In the genomic region with DNA sequence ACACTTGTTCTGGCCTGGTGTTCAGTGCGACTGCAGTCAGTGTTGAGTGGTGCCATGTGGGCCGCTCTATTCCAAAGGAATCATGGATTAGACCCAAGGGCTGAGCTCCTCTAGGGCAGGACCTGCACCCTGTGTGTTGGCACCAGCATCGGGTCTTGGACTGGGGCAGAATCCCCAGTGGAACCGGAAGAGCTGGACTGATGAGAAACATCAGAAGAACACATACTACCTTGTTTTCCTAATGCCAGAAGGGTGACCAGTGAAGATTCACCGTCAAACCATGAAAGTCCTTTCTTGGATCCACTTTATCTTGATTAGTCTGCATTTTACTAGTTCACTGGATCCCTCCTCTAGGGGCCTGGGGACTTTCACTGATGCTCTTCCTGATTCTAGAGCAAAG, we compare ENCODE assay signal across 28 cellular contexts. TPM values are rescaled to one million over a fixed set of nuclear protein-coding genes. Genes with fewer than 3 reads are reported as not detected.
A peak's percentile ranks its signal among the peaks of the same experiment; 100 is the strongest.
DNase-seq lines count a peak whose midpoint lies in the region; ATAC-seq, FAIRE-seq and TF ChIP-seq lines count a peak whose summit lies in the region.
"Had no signal": no experiment of that assay in that cellular context is flagged by ENCODE, and none has a peak within 500 bp of the region (broad histone marks: within the 10 kb centered on the region; RNA-seq: fewer than 3 reads in every experiment).

No MANE protein-coding gene starts in this region.

- H3T11ph ChIP-seq in H9 (ENCODE audit: low read length), result no peak overlapping the region

- H3K79me2 ChIP-seq in H9 (ENCODE audit: insufficient read depth, low read length) (no peaks in the 10 kb centered on the region; the same call in 1 of the 2 replicates), astrocyte (ENCODE audit: insufficient read depth, low read length) (no peaks in the 10 kb centered on the region), trophoblast cell (ENCODE audit: control insufficient read depth, insufficient read depth, low read length, poor library complexity) (no peaks in the 10 kb centered on the region)

- no peaks in the 10 kb centered on the region for H3K9me3 ChIP-seq in H9 (ENCODE audit: control insufficient read depth, low read depth, low read length)
- no peaks in the 10 kb centered on the region for H3K9me3 ChIP-seq in astrocyte (ENCODE audit: insufficient read depth, low read depth, low read length)
- no peaks in the 10 kb centered on the region for H3K9me3 ChIP-seq in trophoblast cell (ENCODE audit: insufficient read depth, low read depth, low read length)
- H3K9me3 ChIP-seq: MG63, SJCRH30 had no signal

- no peak for TF ChIP-seq CTCF in H9 (conservative IDR thresholded peaks at IDR 0.05)
- TF ChIP-seq CTCF in astrocyte (IDR thresholded peaks at IDR 0.05; ENCODE audit: insufficient read depth, low read depth, low read length), result no peak

- WGBS in H9 (ENCODE audit: extremely low coverage, insufficient read length, low lambda C conversion rate), result no CpG with 5 or more reads among the region's 5 CpGs
- no CpG with 5 or more reads among the region's 5 CpGs for WGBS in trophoblast cell (ENCODE audit: extremely low coverage, insufficient coverage, insufficient read length)

- H3K14ac ChIP-seq in H9 (ENCODE audit: insufficient read depth, low read length), result no peak overlapping the region
- no peak overlapping the region for H3K14ac ChIP-seq in trophoblast cell (ENCODE audit: low read length)

- H3K4me3 ChIP-seq in astrocyte (ENCODE audit: insufficient read depth, low read depth, low read length) (no peak overlapping the region), trophoblast cell (ENCODE audit: low read depth, low read length) (no peak overlapping the region)
- H3K4me3 ChIP-seq: MG63, SJCRH30 had no signal

- H4K91ac ChIP-seq in H9 (ENCODE audit: insufficient read length, low read depth, low read length), result no peak overlapping the region
- H4K91ac ChIP-seq in trophoblast cell (ENCODE audit: low read depth, low read length), result no peak overlapping the region

- no peak for ATAC-seq in GM21529 (IDR thresholded peaks at IDR 0.05; ENCODE audit: unreplicated experiment)
- ATAC-seq: PC-3, Right ventricle myocardium inferior, SK-N-SH treated with all-trans-retinoic acid at 6 μM for 48 hours had no signal

- no peak overlapping the region for H2BK120ac ChIP-seq in H9 (ENCODE audit: low read depth, low read length, poor library complexity, severe bottlenecking)
- H2BK120ac ChIP-seq in trophoblast cell (ENCODE audit: insufficient read depth, low read length, poor library complexity), result no peak overlapping the region

- no peak overlapping the region for H3K4me3 Mint-ChIP-seq in activated T-cell treated with anti-CD3 and anti-CD28 coated beads, Interleukin-2, amount 50 U/mL, for 24 hours
- no peak overlapping the region for H3K4me3 Mint-ChIP-seq in H9
- H3K4me3 Mint-ChIP-seq in astrocyte (ENCODE audit: unreplicated experiment), result no peak overlapping the region
- H3K4me3 Mint-ChIP-seq: CD4-positive, CD25-positive, alpha-beta regulatory T cell had no signal

- no peak overlapping the region for H4K12ac ChIP-seq in trophoblast cell (ENCODE audit: low read depth, low read length)

- peaks cover 49% of the 10 kb centered on the region for H3K36me3 Mint-ChIP-seq in activated T-cell treated with anti-CD3 and anti-CD28 coated beads, Interleukin-2, amount 50 U/mL, for 24 hours (ENCODE audit: low read depth)
- H3K36me3 Mint-ChIP-seq in H9 (ENCODE audit: insufficient read depth in 1 of 3, low read depth in 3 of 3) (peaks cover 11 to 44% (median 32%) of the 10 kb centered on the region in 3 experiments; a peak in 5 of 7 replicates), astrocyte (ENCODE audit: low read depth, unreplicated experiment) (peaks cover 4% of the 10 kb centered on the region)

- no peaks in the 10 kb centered on the region for H4K20me1 ChIP-seq in H9 (ENCODE audit: control insufficient read depth, insufficient read depth, insufficient read length)
- H4K20me1 ChIP-seq in astrocyte (ENCODE audit: insufficient read depth, low read length), result peaks cover 15% of the 10 kb centered on the region

- H3K27ac ChIP-seq in H9 (ENCODE audit: insufficient read length, low read depth, low read length), result no peak overlapping the region
- no peak overlapping the region for H3K27ac ChIP-seq in astrocyte (ENCODE audit: low read depth, low read length)
- H3K27ac ChIP-seq in trophoblast cell (ENCODE audit: low read depth, low read length), result no peak overlapping the region
- H3K27ac ChIP-seq: SJCRH30 had no signal

- H3K79me1 ChIP-seq in H9 (ENCODE audit: insufficient read depth, low read depth, low read length, poor library complexity, severe bottlenecking) (no peaks in the 10 kb centered on the region), trophoblast cell (ENCODE audit: low read length) (no peaks in the 10 kb centered on the region)

- peaks cover 4% of the 10 kb centered on the region for H3K4me1 Mint-ChIP-seq in activated T-cell treated with anti-CD3 and anti-CD28 coated beads, Interleukin-2, amount 50 U/mL, for 24 hours (ENCODE audit: low read depth)
- H3K4me1 Mint-ChIP-seq in H9, result peaks cover 26 to 29% of the 10 kb centered on the region in 2 experiments
- H3K4me1 Mint-ChIP-seq in astrocyte (ENCODE audit: low read depth, unreplicated experiment), result peaks cover 21% of the 10 kb centered on the region

- FAIRE-seq in astrocyte (lab: Jason Lieb, UNC), result no peak
- FAIRE-seq: G401.6 had no signal

- no peak overlapping the region for H4K5ac ChIP-seq in H9 (ENCODE audit: insufficient read length, low read depth, low read length)

- H3K56ac ChIP-seq in H9 (ENCODE audit: insufficient read length, low read depth, low read length), result no peak overlapping the region

- H3K23me2 ChIP-seq in H9 (ENCODE audit: insufficient read length, low read depth, low read length, poor library complexity, severe bottlenecking), result no peaks in the 10 kb centered on the region

- DNase-seq in activated T-cell treated with anti-CD3 and anti-CD28 coated beads, Interleukin-2, amount 50 U/mL, for 24 hours, result no peak
- no peak for DNase-seq in activated T-cell treated with anti-CD3 and anti-CD28 coated beads, Interleukin-2, amount 50 U/mL, for 1 hour
- no peak for DNase-seq in H9
- DNase-seq in astrocyte (ENCODE audit: low read depth), result no peak
- peak; percentile 78 to 92 for DNase-seq in trophoblast cell
- DNase-seq in RPMI8226, result no peak
- no peak for DNase-seq in GOT3 (lab: John Stamatoyannopoulos, UW)
- DNase-seq: CD4-positive, CD25-positive, alpha-beta regulatory T cell; COR-L47; DMS53; KBM-7; MG63; NCI-H1105 treated with DMSO at 0.1 percent for 48 hours; NCI-H146; NCI-H1930; NCI-H446; NCI-H524 treated with DMSO at 0.1 percent for 48 hours; NCI-H82; NK-92 treated with Interleukin-12 subunit alpha and Interleukin-12 subunit beta, amount 100 ng/mL, for 24 hours; PC-3; SJCRH30 had no signal

- H4K8ac ChIP-seq in H9 (replicated peaks; ENCODE audit: insufficient read length, low read depth, low read length) (no peak overlapping the region), trophoblast cell (ENCODE audit: low read depth, low read length) (no peak overlapping the region)

- no peak overlapping the region for H3K4ac ChIP-seq in H9 (ENCODE audit: low read depth, low read length)
- H3K4ac ChIP-seq in trophoblast cell (ENCODE audit: low read depth, low read length), result no peak overlapping the region

- no peak overlapping the region for H2BK15ac ChIP-seq in H9 (ENCODE audit: low read depth, low read length)

- H2AK5ac ChIP-seq in H9 (ENCODE audit: insufficient read length, low read length), result no peak overlapping the region
- no peak overlapping the region for H2AK5ac ChIP-seq in trophoblast cell (ENCODE audit: low read length)

- H3K4me1 ChIP-seq in H9 (ENCODE audit: insufficient read depth, low read length) (peaks cover 12% of the 10 kb centered on the region; the same call in 1 of the 2 replicates), astrocyte (ENCODE audit: insufficient read depth, low read length) (peaks cover 7% of the 10 kb centered on the region), trophoblast cell (ENCODE audit: control insufficient read depth in 1 of 2, insufficient read depth in 2 of 2, low read length in 2 of 2) (peaks cover 2 to 3% of the 10 kb centered on the region in 2 experiments)

- H3K9ac ChIP-seq in H9 (ENCODE audit: extremely low read depth, insufficient read length, low read length), result no peak overlapping the region
- H3K9ac ChIP-seq in astrocyte (ENCODE audit: low read length), result no peak overlapping the region
- H3K9ac ChIP-seq in trophoblast cell (ENCODE audit: low read length), result no peak overlapping the region

- H2BK12ac ChIP-seq in H9 (ENCODE audit: insufficient read length, low read depth, low read length) (no peak overlapping the region), trophoblast cell (ENCODE audit: low read length) (no peak overlapping the region)

- no peaks in the 10 kb centered on the region for H3K27me3 Mint-ChIP-seq in activated T-cell treated with anti-CD3 and anti-CD28 coated beads, Interleukin-2, amount 50 U/mL, for 24 hours
- no peaks in the 10 kb centered on the region for H3K27me3 Mint-ChIP-seq in H9 (ENCODE audit: low read depth)
- H3K27me3 Mint-ChIP-seq in astrocyte (ENCODE audit: low read depth, unreplicated experiment), result no peaks in the 10 kb centered on the region
- H3K27me3 Mint-ChIP-seq: CD4-positive, CD25-positive, alpha-beta regulatory T cell had no signal

- H3K4me2 ChIP-seq in H9 (ENCODE audit: insufficient read depth, insufficient read length, low read length), result no peak overlapping the region
- no peak overlapping the region for H3K4me2 ChIP-seq in astrocyte (ENCODE audit: low read length)
- H3K4me2 ChIP-seq in trophoblast cell (ENCODE audit: low read length), result no peak overlapping the region

- H3K36me3 ChIP-seq in astrocyte (ENCODE audit: insufficient read depth, low read length) (peaks cover 4% of the 10 kb centered on the region), trophoblast cell (ENCODE audit: control insufficient read depth in 1 of 2, insufficient read depth in 2 of 2, low read length in 2 of 2) (peaks cover 16 to 21% of the 10 kb centered on the region in 2 experiments)
- H3K36me3 ChIP-seq: MG63 had no signal

- no peaks in the 10 kb centered on the region for H3K27me3 ChIP-seq in H9 (ENCODE audit: insufficient read depth, low read length)
- peaks cover 3% of the 10 kb centered on the region for H3K27me3 ChIP-seq in astrocyte (ENCODE audit: insufficient read depth, low read length)
- no peaks in the 10 kb centered on the region for H3K27me3 ChIP-seq in trophoblast cell (ENCODE audit: insufficient read depth, low read length)
- H3K27me3 ChIP-seq: MG63, SJCRH30 had no signal

- no peaks in the 10 kb centered on the region for H3K9me3 Mint-ChIP-seq in activated T-cell treated with anti-CD3 and anti-CD28 coated beads, Interleukin-2, amount 50 U/mL, for 24 hours
- H3K9me3 Mint-ChIP-seq in H9, result no peaks in the 10 kb centered on the region
- H3K9me3 Mint-ChIP-seq in astrocyte (ENCODE audit: unreplicated experiment), result no peaks in the 10 kb centered on the region
- H3K9me3 Mint-ChIP-seq: CD4-positive, CD25-positive, alpha-beta regulatory T cell had no signal

- no peak overlapping the region for H2AFZ ChIP-seq in H9 (ENCODE audit: low read length)
- no peak overlapping the region for H2AFZ ChIP-seq in astrocyte (ENCODE audit: low read depth, low read length)
- H2AFZ ChIP-seq in trophoblast cell (ENCODE audit: insufficient read depth, low read length, poor library complexity), result no peak overlapping the region

- H3K18ac ChIP-seq in H9 (ENCODE audit: insufficient read length, low read depth, low read length) (no peak overlapping the region), trophoblast cell (ENCODE audit: low read length) (no peak overlapping the region)

- no peak overlapping the region for H2BK20ac ChIP-seq in H9 (ENCODE audit: low read depth, low read length, poor library complexity, severe bottlenecking)

- H3K23ac ChIP-seq in H9 (ENCODE audit: insufficient read length, low read depth, low read length), result no peak overlapping the region
- H3K23ac ChIP-seq in trophoblast cell (ENCODE audit: low read length), result no peak overlapping the region

- H2BK5ac ChIP-seq in H9 (ENCODE audit: insufficient read length, low read length) (no peak overlapping the region), trophoblast cell (ENCODE audit: low read depth, low read length, poor library complexity) (no peak overlapping the region)

- H3K27ac Mint-ChIP-seq in activated T-cell treated with anti-CD3 and anti-CD28 coated beads, Interleukin-2, amount 50 U/mL, for 24 hours, result peak overlapping the region; percentile 7
- H3K27ac Mint-ChIP-seq in H9, result peak overlapping the region in 2 of 3 experiments; percentile 28 to 89; a peak in 4 of 7 replicates
- peak overlapping the region; percentile 62 for H3K27ac Mint-ChIP-seq in astrocyte (ENCODE audit: unreplicated experiment)

RNA-seq across cellular contexts. Expression of gene GLB1L3, which starts 11.2 kb away (rescaled TPM):
- 11.2 and 11.7 TPM in 2 replicates for total RNA-seq in H9 (2021)
- total RNA-seq in astrocyte, result 0.20 and 0.22 TPM in 2 replicates
- polyA plus RNA-seq in trophoblast cell (2013), result not detected in 2 replicates
- total RNA-seq: A172, LHCN-M2, PC-3, Right ventricle myocardium inferior, SJCRH30 had no signal
- polyA plus RNA-seq: BJ had no signal

RNA-seq across cellular contexts. Expression of gene ACAD8, which starts 11.6 kb away (rescaled TPM):
- total RNA-seq in H9 (2021) (43.3 and 46.8 TPM in 2 replicates), astrocyte (15.2 and 15.8 TPM in 2 replicates)
- 9.7 and 9.9 TPM in 2 replicates for polyA plus RNA-seq in trophoblast cell (2013)

RNA-seq across cellular contexts. Expression of gene THYN1, which starts 11.8 kb away (rescaled TPM):
- total RNA-seq in H9 (2021) (97.0 and 101 TPM in 2 replicates), astrocyte (30.5 and 31.6 TPM in 2 replicates)
- polyA plus RNA-seq in trophoblast cell (2013), result 27.6 and 30.3 TPM in 2 replicates

RNA-seq across cellular contexts. Expression of gene VPS26B, which starts 40.5 kb away (rescaled TPM):
- total RNA-seq in H9 (2021), result 27.5 and 28.1 TPM in 2 replicates
- total RNA-seq in astrocyte, result 46.6 and 47.8 TPM in 2 replicates
- polyA plus RNA-seq in trophoblast cell (2013), result 21.9 and 22.7 TPM in 2 replicates

RNA-seq across cellular contexts. Expression of gene NCAPD3, which starts 41.2 kb away (rescaled TPM):
- 52.2 and 53.1 TPM in 2 replicates for total RNA-seq in H9 (2021)
- 17.0 and 18.5 TPM in 2 replicates for total RNA-seq in astrocyte
- polyA plus RNA-seq in trophoblast cell (2013), result 12.2 and 12.7 TPM in 2 replicates

Comparison
In these comparisons a context has a peak if more than half of its experiments do, and no peak if none do; other contexts are left out.
1. DNase-seq: peak in trophoblast cell (2 of 2); none in activated T-cell treated with anti-CD3 and anti-CD28 coated beads, Interleukin-2, amount 50 U/mL, for 24 hours (single experiment), activated T-cell treated with anti-CD3 and anti-CD28 coated beads, Interleukin-2, amount 50 U/mL, for 1 hour (single experiment), H9 (single experiment), astrocyte (single experiment), RPMI8226 (single experiment) and GOT3 (single experiment).
2. H3K27ac Mint-ChIP-seq: peak in every context shown above with its lines; median percentile 62 in astrocyte; 58 in H9; 7 in activated T-cell treated with anti-CD3 and anti-CD28 coated beads, Interleukin-2, amount 50 U/mL, for 24 hours.
3. RNA of gene GLB1L3, which starts 11.2 kb away (total RNA-seq): 11.2 to 11.7 TPM in H9; 0.20 to 0.22 TPM in astrocyte; every median in the first group is over 10 times any median in the second.